In genomic region chr13:113853518-113854237, GRCh38 we compare ENCODE assay signal across 1 cellular context.
TF ChIP-seq lines count a peak whose summit lies in the region.

No MANE protein-coding gene starts in this region.

TF ChIP-seq in GM23338, 12 proteins besides CTCF, POLR2A, EP300 and RAD21 (continued from another document):
- TF ChIP-seq, protein P1, sequence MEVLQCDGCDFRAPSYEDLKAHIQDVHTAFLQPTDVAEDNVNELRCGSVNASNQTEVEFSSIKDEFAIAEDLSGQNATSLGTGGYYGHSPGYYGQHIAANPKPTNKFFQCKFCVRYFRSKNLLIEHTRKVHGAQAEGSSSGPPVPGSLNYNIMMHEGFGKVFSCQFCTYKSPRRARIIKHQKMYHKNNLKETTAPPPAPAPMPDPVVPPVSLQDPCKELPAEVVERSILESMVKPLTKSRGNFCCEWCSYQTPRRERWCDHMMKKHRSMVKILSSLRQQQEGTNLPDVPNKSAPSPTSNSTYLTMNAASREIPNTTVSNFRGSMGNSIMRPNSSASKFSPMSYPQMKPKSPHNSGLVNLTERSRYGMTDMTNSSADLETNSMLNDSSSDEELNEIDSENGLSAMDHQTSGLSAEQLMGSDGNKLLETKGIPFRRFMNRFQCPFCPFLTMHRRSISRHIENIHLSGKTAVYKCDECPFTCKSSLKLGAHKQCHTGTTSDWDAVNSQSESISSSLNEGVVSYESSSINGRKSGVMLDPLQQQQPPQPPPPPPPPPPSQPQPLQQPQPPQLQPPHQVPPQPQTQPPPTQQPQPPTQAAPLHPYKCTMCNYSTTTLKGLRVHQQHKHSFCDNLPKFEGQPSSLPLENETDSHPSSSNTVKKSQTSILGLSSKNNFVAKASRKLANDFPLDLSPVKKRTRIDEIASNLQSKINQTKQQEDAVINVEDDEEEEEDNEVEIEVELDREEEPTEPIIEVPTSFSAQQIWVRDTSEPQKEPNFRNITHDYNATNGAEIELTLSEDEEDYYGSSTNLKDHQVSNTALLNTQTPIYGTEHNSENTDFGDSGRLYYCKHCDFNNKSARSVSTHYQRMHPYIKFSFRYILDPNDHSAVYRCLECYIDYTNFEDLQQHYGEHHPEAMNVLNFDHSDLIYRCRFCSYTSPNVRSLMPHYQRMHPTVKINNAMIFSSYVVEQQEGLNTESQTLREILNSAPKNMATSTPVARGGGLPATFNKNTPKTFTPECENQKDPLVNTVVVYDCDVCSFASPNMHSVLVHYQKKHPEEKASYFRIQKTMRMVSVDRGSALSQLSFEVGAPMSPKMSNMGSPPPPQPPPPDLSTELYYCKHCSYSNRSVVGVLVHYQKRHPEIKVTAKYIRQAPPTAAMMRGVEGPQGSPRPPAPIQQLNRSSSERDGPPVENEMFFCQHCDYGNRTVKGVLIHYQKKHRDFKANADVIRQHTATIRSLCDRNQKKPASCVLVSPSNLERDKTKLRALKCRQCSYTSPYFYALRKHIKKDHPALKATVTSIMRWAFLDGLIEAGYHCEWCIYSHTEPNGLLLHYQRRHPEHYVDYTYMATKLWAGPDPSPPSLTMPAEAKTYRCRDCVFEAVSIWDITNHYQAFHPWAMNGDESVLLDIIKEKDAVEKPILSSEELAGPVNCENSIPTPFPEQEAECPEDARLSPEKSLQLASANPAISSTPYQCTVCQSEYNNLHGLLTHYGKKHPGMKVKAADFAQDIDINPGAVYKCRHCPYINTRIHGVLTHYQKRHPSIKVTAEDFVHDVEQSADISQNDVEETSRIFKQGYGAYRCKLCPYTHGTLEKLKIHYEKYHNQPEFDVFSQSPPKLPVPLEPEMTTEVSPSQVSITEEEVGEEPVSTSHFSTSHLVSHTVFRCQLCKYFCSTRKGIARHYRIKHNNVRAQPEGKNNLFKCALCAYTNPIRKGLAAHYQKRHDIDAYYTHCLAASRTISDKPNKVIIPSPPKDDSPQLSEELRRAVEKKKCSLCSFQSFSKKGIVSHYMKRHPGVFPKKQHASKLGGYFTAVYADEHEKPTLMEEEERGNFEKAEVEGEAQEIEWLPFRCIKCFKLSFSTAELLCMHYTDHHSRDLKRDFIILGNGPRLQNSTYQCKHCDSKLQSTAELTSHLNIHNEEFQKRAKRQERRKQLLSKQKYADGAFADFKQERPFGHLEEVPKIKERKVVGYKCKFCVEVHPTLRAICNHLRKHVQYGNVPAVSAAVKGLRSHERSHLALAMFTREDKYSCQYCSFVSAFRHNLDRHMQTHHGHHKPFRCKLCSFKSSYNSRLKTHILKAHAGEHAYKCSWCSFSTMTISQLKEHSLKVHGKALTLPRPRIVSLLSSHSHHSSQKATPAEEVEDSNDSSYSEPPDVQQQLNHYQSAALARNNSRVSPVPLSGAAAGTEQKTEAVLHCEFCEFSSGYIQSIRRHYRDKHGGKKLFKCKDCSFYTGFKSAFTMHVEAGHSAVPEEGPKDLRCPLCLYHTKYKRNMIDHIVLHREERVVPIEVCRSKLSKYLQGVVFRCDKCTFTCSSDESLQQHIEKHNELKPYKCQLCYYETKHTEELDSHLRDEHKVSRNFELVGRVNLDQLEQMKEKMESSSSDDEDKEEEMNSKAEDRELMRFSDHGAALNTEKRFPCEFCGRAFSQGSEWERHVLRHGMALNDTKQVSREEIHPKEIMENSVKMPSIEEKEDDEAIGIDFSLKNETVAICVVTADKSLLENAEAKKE (CRISPR knock-in tag; IDR thresholded peaks at IDR 0.05) = no peak
- no peak for TF ChIP-seq REST (IDR thresholded peaks at IDR 0.05; ENCODE audit: unreplicated experiment)
- TF ChIP-seq EZH2phosphoT487 (IDR thresholded peaks at IDR 0.05; ENCODE audit: unreplicated experiment) = no peak
- TF ChIP-seq NANOG (IDR thresholded peaks at IDR 0.05; ENCODE audit: borderline replicate concordance) = no peak
